In the genomic region with DNA sequence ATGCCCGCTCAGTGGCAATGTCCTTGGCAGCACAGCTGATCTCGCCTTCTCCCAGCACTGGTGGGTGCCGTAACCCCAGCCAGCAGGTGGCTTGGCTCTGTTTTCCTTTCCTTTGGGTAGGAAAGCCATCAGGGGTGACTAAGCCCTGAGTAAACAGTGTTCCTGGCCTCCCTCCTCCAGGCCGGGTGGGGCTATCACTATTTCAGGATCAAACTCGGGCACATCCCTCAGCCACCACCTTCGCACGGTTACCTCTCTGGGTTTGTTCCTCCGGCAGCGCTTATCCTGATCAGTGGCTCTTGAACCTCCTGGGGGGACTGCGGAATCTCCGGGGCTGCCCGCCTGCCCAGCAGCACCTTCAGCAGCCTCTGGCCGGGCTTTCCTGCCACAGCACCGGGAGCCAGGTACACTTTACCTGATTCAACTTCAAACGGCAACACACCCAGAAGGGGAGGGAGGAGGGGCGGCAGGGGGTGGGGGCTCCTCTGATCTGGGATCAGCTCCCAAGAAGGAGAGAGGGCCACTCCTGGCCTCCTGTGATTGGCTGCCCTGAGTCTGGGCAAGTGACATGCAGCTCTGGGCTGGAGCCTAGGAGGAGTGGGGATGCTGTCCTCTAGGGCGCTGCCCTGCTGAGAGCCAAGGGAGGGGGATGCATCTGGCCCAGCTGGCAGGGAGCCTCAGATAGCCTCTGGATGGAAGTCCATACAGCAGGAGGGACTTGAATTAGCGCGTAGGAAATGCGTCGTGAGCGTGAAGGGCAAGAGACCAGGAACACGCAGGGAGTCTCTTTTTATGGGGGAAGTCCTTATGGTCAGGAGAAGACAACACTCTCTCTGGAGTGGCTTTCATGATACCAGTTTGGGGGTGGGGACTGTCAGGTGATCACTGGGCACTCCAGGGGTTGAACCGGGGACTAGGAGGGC, we compare ENCODE assay signal across 11 cellular contexts. TPM values are rescaled to one million over a fixed set of nuclear protein-coding genes. Genes with fewer than 3 reads are reported as not detected.
DNase-seq lines count a peak whose midpoint lies in the region; ATAC-seq lines count a peak whose summit lies in the region.
"Had no signal": no experiment of that assay in that cellular context is flagged by ENCODE, and none has a peak within 500 bp of the region (broad histone marks: within the 10 kb centered on the region; RNA-seq: fewer than 3 reads in every experiment).

A gene with protein sequence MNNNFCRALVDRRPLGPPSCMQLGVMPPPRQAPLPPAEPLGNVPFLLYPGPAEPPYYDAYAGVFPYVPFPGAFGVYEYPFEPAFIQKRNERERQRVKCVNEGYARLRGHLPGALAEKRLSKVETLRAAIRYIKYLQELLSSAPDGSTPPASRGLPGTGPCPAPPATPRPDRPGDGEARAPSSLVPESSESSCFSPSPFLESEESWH (minus strand): TSS at position 353 of the 923 bp plus-strand sequence. CDS start 11,812 bp downstream, outside the sequence.

- peaks cover 3% of the 10 kb centered on the region for H3K9me3 ChIP-seq in iPS-18c (ENCODE audit: control insufficient read depth, insufficient read depth, low read length)

- ATAC-seq in HG02759 (IDR thresholded peaks at IDR 0.05; ENCODE audit: unreplicated experiment): no peak
- no peak for ATAC-seq in HG03521 (IDR thresholded peaks at IDR 0.05; ENCODE audit: unreplicated experiment)

- peak; percentile 85 for DNase-seq in 8988T
- DNase-seq in HK-2 (ENCODE audit: unreplicated experiment): peak; percentile 77
- DNase-seq in RPMI7951 (ENCODE audit: low read depth): peak; percentile 71
- no peak for DNase-seq in stimulated activated CD4-positive, alpha-beta T cell treated with anti-CD3 and anti-CD28 coated beads, Interleukin-2, amount 100 ng/mL, for 48 hours
- DNase-seq in cerebellum (ENCODE audit: low spot score): no peak
- DNase-seq: cortex of kidney; stimulated activated CD4-positive, alpha-beta T cell treated with anti-CD3 and anti-CD28 coated beads, Interleukin-1b, Interleukin-23, amount 100 ng/mL, for 48 hours had no signal

- H3K4me3 ChIP-seq in iPS-18c (ENCODE audit: insufficient read depth, low read depth, low read length): peak within 1 kb of the TSS; percentile 24; the same call in 1 of the 2 replicates

RNA-seq across cellular contexts. Expression of the gene that starts here (rescaled TPM):
- total RNA-seq in RPMI7951 (2014; rRNA removed; shearing (Covaris generic)): not detected in 2 replicates
- total RNA-seq in cerebellum: not detected
- total RNA-seq: mononuclear cell had no signal

Comparison
In these comparisons a context has a peak if more than half of its experiments do, and no peak if none do; other contexts are left out.
1. Peak in DNase-seq in RPMI7951; RNA of the gene not detected or under 1 TPM.
2. DNase-seq: peak in 8988T (single experiment) and HK-2 (single experiment); none in stimulated activated CD4-positive, alpha-beta T cell treated with anti-CD3 and anti-CD28 coated beads, Interleukin-2, amount 100 ng/mL, for 48 hours (0 of 2) and cerebellum (single experiment).